ENCODE assay signal across 19 cellular contexts in the genomic region with DNA sequence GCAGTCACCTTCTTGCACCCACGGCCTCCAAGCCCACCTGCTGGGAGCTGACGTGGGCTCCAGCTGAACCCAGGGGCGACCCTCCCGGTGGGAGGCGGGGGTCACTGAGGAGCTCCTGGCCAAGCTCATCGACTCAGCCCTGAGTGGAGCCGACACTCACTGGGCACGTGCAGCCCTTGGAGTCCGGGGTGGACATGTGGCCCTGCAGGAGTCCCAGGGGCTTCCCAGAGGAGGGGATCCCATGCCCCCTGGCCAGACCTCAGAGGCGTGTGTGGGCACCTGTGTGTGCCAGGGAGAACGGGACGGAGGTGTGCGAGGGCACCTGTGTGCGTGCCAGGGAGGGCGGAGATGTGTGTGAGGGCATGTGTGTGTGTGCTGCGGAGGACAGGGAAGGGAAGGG. TPM values are rescaled to one million over a fixed set of nuclear protein-coding genes. Genes with fewer than 3 reads are reported as not detected.
DNase-seq lines count a peak whose midpoint lies in the region; ATAC-seq, FAIRE-seq and TF ChIP-seq lines count a peak whose summit lies in the region.
"Had no signal": no experiment of that assay in that cellular context is flagged by ENCODE, and none has a peak within 500 bp of the region (broad histone marks: within the 10 kb centered on the region; RNA-seq: fewer than 3 reads in every experiment).

No MANE protein-coding gene starts in this region.

- H3K4me3 ChIP-seq in kidney (ENCODE audit: low read length in 2 of 2) = no peak overlapping the region
- H3K4me3 ChIP-seq in trophoblast cell (ENCODE audit: low read depth, low read length) = peak overlapping the region; percentile 15
- H3K4me3 ChIP-seq in dorsolateral prefrontal cortex = no peak overlapping the region
- H3K4me3 ChIP-seq: BLaER1, GM23248 had no signal

- no peaks in the 10 kb centered on the region for H3K79me1 ChIP-seq in trophoblast cell (ENCODE audit: low read length)

- no peaks in the 10 kb centered on the region for H3K4me1 ChIP-seq in kidney (ENCODE audit: control insufficient read depth in 1 of 2, insufficient read depth in 1 of 2, low read depth in 1 of 2, low read length in 2 of 2)
- no peaks in the 10 kb centered on the region for H3K4me1 ChIP-seq in trophoblast cell (ENCODE audit: control insufficient read depth in 1 of 2, insufficient read depth in 2 of 2, low read length in 2 of 2)
- H3K4me1 ChIP-seq: BLaER1 had no signal

- H3K27ac ChIP-seq in kidney (ENCODE audit: low read depth in 2 of 2, low read length in 2 of 2) (no peak overlapping the region), trophoblast cell (ENCODE audit: low read depth, low read length) (no peak overlapping the region), dorsolateral prefrontal cortex (no peak overlapping the region)
- H3K27ac ChIP-seq: BLaER1, GM23248 had no signal

- DNase-seq in Right ventricle myocardium inferior (ENCODE audit: missing footprints) (peak; percentile 22), cardiac septum (ENCODE audit: low spot score) (no peak), kidney (peak; percentile 49), trophoblast cell (no peak), MV-4-11 (lab: John Stamatoyannopoulos, UW) (no peak), dorsolateral prefrontal cortex (no peak), NCI-H1694 treated with DMSO at 0.1 percent for 48 hours (lab: John Stamatoyannopoulos, UW) (no peak)
- DNase-seq: 8988T; CD4-positive, alpha-beta memory T cell; DMS153; DMS79; GDM1; GM23248; HCEC 1CT had no signal

- H4K12ac ChIP-seq in trophoblast cell (ENCODE audit: low read depth, low read length) = no peak overlapping the region

- no peak overlapping the region for H3K4ac ChIP-seq in trophoblast cell (ENCODE audit: low read depth, low read length)

- H3K23ac ChIP-seq in trophoblast cell (ENCODE audit: low read length) = no peak overlapping the region

- H3K9ac ChIP-seq in kidney (ENCODE audit: low read length in 2 of 2) (no peak overlapping the region), trophoblast cell (ENCODE audit: low read length) (no peak overlapping the region)
- H3K9ac ChIP-seq: BLaER1, GM23248 had no signal

- no peaks in the 10 kb centered on the region for H3K79me2 ChIP-seq in trophoblast cell (ENCODE audit: control insufficient read depth, insufficient read depth, low read length, poor library complexity)

- H3K27me3 ChIP-seq in trophoblast cell (ENCODE audit: insufficient read depth, low read length) (no peaks in the 10 kb centered on the region), dorsolateral prefrontal cortex (no peaks in the 10 kb centered on the region)

- no peak overlapping the region for H2AFZ ChIP-seq in trophoblast cell (ENCODE audit: insufficient read depth, low read length, poor library complexity)
- H2AFZ ChIP-seq: GM23248 had no signal

- no peak overlapping the region for H2BK12ac ChIP-seq in trophoblast cell (ENCODE audit: low read length)

- no peak overlapping the region for H2AK5ac ChIP-seq in trophoblast cell (ENCODE audit: low read length)

- ATAC-seq in Right ventricle myocardium inferior = no peak

- H2BK5ac ChIP-seq in trophoblast cell (ENCODE audit: low read depth, low read length, poor library complexity) = no peak overlapping the region

- H3K9me3 ChIP-seq in kidney (ENCODE audit: control insufficient read depth in 1 of 2, low read length in 2 of 2) (peaks cover 3 to 19% of the 10 kb centered on the region in 2 donors), trophoblast cell (ENCODE audit: insufficient read depth, low read depth, low read length) (peaks cover 58% of the 10 kb centered on the region)

- H4K8ac ChIP-seq in trophoblast cell (ENCODE audit: low read depth, low read length) = no peak overlapping the region

- no peak overlapping the region for H3K18ac ChIP-seq in trophoblast cell (ENCODE audit: low read length)

- no peak overlapping the region for H2BK120ac ChIP-seq in trophoblast cell (ENCODE audit: insufficient read depth, low read length, poor library complexity)

- TF ChIP-seq CTCF in kidney (IDR thresholded peaks at IDR 0.05; ENCODE audit: borderline replicate concordance, extremely low read depth, insufficient read depth) (no peak), dorsolateral prefrontal cortex (IDR thresholded peaks at IDR 0.05 in 54 of 56, conservative IDR thresholded peaks at IDR 0.05 in 2 of 56; ENCODE audit: low read depth in 1 of 56, partially characterized antibody in 56 of 56) (no peak)

- no peak overlapping the region for H3K14ac ChIP-seq in trophoblast cell (ENCODE audit: low read length)

- H4K91ac ChIP-seq in trophoblast cell (ENCODE audit: low read depth, low read length) = no peak overlapping the region

- FAIRE-seq in kidney (lab: Jason Lieb, UNC) = no peak
- FAIRE-seq: GM12892, GM18507, HepG2 had no signal

- intact Hi-C loops in Right ventricle myocardium inferior (cut with DNase I) = no loop called here
- intact Hi-C loops in cardiac septum (cut with DNase I) = no loop called here
- intact Hi-C loops in kidney (cut with DNase I) = no loop called here
- intact Hi-C loops in dorsolateral prefrontal cortex (cut with DNase I) = no loop called here

- H3K36me3 ChIP-seq in kidney (ENCODE audit: control insufficient read depth in 1 of 2, insufficient read depth in 2 of 2, low read length in 2 of 2) = no peaks in the 10 kb centered on the region
- H3K36me3 ChIP-seq in trophoblast cell (ENCODE audit: control insufficient read depth in 1 of 2, insufficient read depth in 2 of 2, low read length in 2 of 2) = no peaks in the 10 kb centered on the region
- H3K36me3 ChIP-seq: BLaER1 had no signal

- no CpG with 5 or more reads among the region's 16 CpGs for WGBS in trophoblast cell (ENCODE audit: extremely low coverage, insufficient coverage, insufficient read length)

- no peak overlapping the region for H3K4me2 ChIP-seq in trophoblast cell (ENCODE audit: low read length)
- H3K4me2 ChIP-seq: BLaER1 had no signal

RNA-seq across cellular contexts. Expression of a gene that starts 20.8 kb away (rescaled TPM):
- 1.4 TPM for total RNA-seq in Right ventricle myocardium inferior
- total RNA-seq in cardiac septum = 0.16 TPM
- 1.2 TPM for total RNA-seq in kidney
- polyA plus RNA-seq in kidney (ENCODE audit: insufficient read depth, low read depth, low replicate concordance) = 0.43 TPM
- polyA plus RNA-seq in trophoblast cell (2013) = 0.82 and 0.89 TPM in 2 replicates
- total RNA-seq in dorsolateral prefrontal cortex = 100 to 1,000 TPM in 115 of 120 experiments, 10 to 100 TPM in 5; 82.1 to 191 (median 130) TPM
- polyA plus RNA-seq: CD14-positive monocyte, GM23248 had no signal

RNA-seq across cellular contexts. Expression of a gene that starts 59.5 kb away (rescaled TPM):
- total RNA-seq in Right ventricle myocardium inferior (46.8 TPM), cardiac septum (46.9 TPM), kidney (65.5 TPM), dorsolateral prefrontal cortex (100 to 1,000 TPM; 129 to 348 (median 261) TPM)
- polyA plus RNA-seq in kidney (ENCODE audit: insufficient read depth, low read depth, low replicate concordance) = 88.0 TPM
- 31.6 and 33.1 TPM in 2 replicates for polyA plus RNA-seq in trophoblast cell (2013)

Comparison
In these comparisons a context has a peak if more than half of its experiments do, and no peak if none do; other contexts are left out.
1. DNase-seq: peak in Right ventricle myocardium inferior (single experiment) and kidney (single experiment); none in cardiac septum (single experiment), trophoblast cell (0 of 2), MV-4-11 (single experiment), dorsolateral prefrontal cortex (0 of 10) and NCI-H1694 treated with DMSO at 0.1 percent for 48 hours (single experiment).
2. RNA of a gene that starts 20.8 kb away (total RNA-seq): 82.1 to 191 TPM in dorsolateral prefrontal cortex; 1.4 TPM in Right ventricle myocardium inferior (single experiment), 1.2 TPM in kidney (single experiment) and 0.16 TPM in cardiac septum (single experiment); every median in the first group is over 10 times any median in the second.